Comparison of ENCODE assay signal across 18 cellular contexts in the genomic region with DNA sequence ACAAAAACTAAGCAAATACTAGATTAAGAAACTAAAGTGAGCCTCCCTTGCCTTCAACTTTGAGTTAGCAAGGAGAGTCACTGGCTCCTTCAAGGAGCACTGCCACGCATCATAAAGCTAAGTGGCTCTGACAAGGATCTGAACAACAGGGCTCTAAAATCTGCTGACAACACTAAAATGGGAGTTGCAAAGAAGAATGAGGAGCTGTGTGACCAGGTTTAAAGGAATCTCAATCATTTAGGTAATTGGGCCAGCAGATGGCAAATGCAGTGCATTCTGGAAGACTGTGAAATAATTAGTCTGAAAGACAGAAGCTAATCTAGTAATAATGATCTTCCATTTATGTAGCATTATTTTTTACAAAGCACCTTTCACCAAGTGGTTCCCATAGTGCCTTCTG.
A peak's percentile ranks its signal among the peaks of the same experiment; 100 is the strongest.
DNase-seq lines count a peak whose midpoint lies in the region; ATAC-seq and TF ChIP-seq lines count a peak whose summit lies in the region.
"Had no signal": no experiment of that assay in that cellular context is flagged by ENCODE, and none has a peak within 500 bp of the region (broad histone marks: within the 10 kb centered on the region; RNA-seq: fewer than 3 reads in every experiment).

No MANE protein-coding gene starts in this region.

- TF ChIP-seq CTCF in omental fat pad (IDR thresholded peaks at IDR 0.05): no peak
- no peak for TF ChIP-seq CTCF in esophagus muscularis mucosa (IDR thresholded peaks at IDR 0.05)

- peaks cover 0 to 20% (median 11%) of the 10 kb centered on the region in 4 donors for H3K9me3 ChIP-seq in esophagus muscularis mucosa

- H3K4me3 ChIP-seq in esophagus muscularis mucosa: no peak overlapping the region
- H3K4me3 ChIP-seq: heart left ventricle, stomach had no signal

- H3K27ac Mint-ChIP-seq in activated CD8-positive, alpha-beta T cell treated with anti-CD3 and anti-CD28 coated beads, Interleukin-2, amount 10 ng/mL, durations not matched to agents 7 days and 5 days: no peak overlapping the region
- H3K27ac Mint-ChIP-seq: activated CD4-positive, alpha-beta T cell treated with anti-CD3 and anti-CD28 coated beads for 36 hours; CD4-positive, alpha-beta T cell had no signal

- H3K27ac ChIP-seq in epithelial cell of prostate: peak overlapping the region; percentile 61
- H3K27ac ChIP-seq in esophagus muscularis mucosa (replicated peaks in 1 of 4): no peak overlapping the region
- H3K27ac ChIP-seq: heart left ventricle, stomach had no signal

- WGBS in esophagus muscularis mucosa: 96% methylated on average over 1 of the region's 1 CpG

- POLR2A ChIA-PET in activated CD8-positive, alpha-beta T cell treated with anti-CD3 and anti-CD28 coated beads, Interleukin-2, amount 10 ng/mL, durations not matched to agents 7 days and 5 days (lab: Charles Lee): no interaction called here

- no peaks in the 10 kb centered on the region for H3K36me3 ChIP-seq in esophagus muscularis mucosa
- H3K36me3 ChIP-seq: heart left ventricle, stomach had no signal

- DNase-seq in DMS79 treated with DMSO at 0.1 percent for 48 hours (lab: John Stamatoyannopoulos, UW) (peak; percentile 89), NCI-H524 treated with DMSO at 0.1 percent for 48 hours (lab: John Stamatoyannopoulos, UW) (peak; percentile 8), epithelial cell of prostate (ENCODE audit: low read depth, low spot score) (no peak), omental fat pad (ENCODE audit: low spot score) (no peak), esophagus muscularis mucosa (ENCODE audit: extremely low spot score) (no peak), DMS153 treated with DMSO at 0.1 percent for 48 hours (lab: John Stamatoyannopoulos, UW; ENCODE audit: unreplicated experiment) (no peak)
- DNase-seq in activated CD8-positive, alpha-beta T cell treated with anti-CD3 and anti-CD28 coated beads, Interleukin-2, amount 10 ng/mL, durations not matched to agents 7 days and 5 days: no peak
- DNase-seq: activated CD4-positive, alpha-beta T cell treated with anti-CD3 and anti-CD28 coated beads for 36 hours; activated T-cell treated with anti-CD3 and anti-CD28 coated beads, Interleukin-2, amount 50 U/mL, for 48 hours; anterior cingulate cortex; CD4-positive, alpha-beta T cell; effector CD4-positive, alpha-beta T cell; heart left ventricle; left ventricle myocardium superior; NCI-H2171 treated with DMSO at 0.1 percent for 48 hours; small intestine; stomach had no signal

- H3K9me3 Mint-ChIP-seq in activated CD8-positive, alpha-beta T cell treated with anti-CD3 and anti-CD28 coated beads, Interleukin-2, amount 10 ng/mL, durations not matched to agents 7 days and 5 days (ENCODE audit: insufficient read depth): peaks cover 9% of the 10 kb centered on the region

- H3K27me3 Mint-ChIP-seq in activated CD8-positive, alpha-beta T cell treated with anti-CD3 and anti-CD28 coated beads, Interleukin-2, amount 10 ng/mL, durations not matched to agents 7 days and 5 days (ENCODE audit: low read depth): no peaks in the 10 kb centered on the region
- H3K27me3 Mint-ChIP-seq: activated CD4-positive, alpha-beta T cell treated with anti-CD3 and anti-CD28 coated beads for 36 hours; CD4-positive, alpha-beta T cell had no signal

- TF ChIP-seq EP300 in esophagus muscularis mucosa (IDR thresholded peaks at IDR 0.05): no peak

- no peaks in the 10 kb centered on the region for H3K4me1 ChIP-seq in esophagus muscularis mucosa
- H3K4me1 ChIP-seq: heart left ventricle, stomach had no signal

- TF ChIP-seq POLR2A in esophagus muscularis mucosa (IDR thresholded peaks at IDR 0.05; ENCODE audit: low read depth): no peak

- H3K4me1 Mint-ChIP-seq in activated CD8-positive, alpha-beta T cell treated with anti-CD3 and anti-CD28 coated beads, Interleukin-2, amount 10 ng/mL, durations not matched to agents 7 days and 5 days (ENCODE audit: low read depth): no peaks in the 10 kb centered on the region
- H3K4me1 Mint-ChIP-seq: activated CD4-positive, alpha-beta T cell treated with anti-CD3 and anti-CD28 coated beads for 36 hours had no signal

- no peak overlapping the region for H3K4me3 Mint-ChIP-seq in activated CD8-positive, alpha-beta T cell treated with anti-CD3 and anti-CD28 coated beads, Interleukin-2, amount 10 ng/mL, durations not matched to agents 7 days and 5 days
- H3K4me3 Mint-ChIP-seq: activated CD4-positive, alpha-beta T cell treated with anti-CD3 and anti-CD28 coated beads for 36 hours; CD4-positive, alpha-beta T cell had no signal

- peak; percentile 28 for ATAC-seq in omental fat pad (ENCODE audit: low FRiP score)
- ATAC-seq in activated CD8-positive, alpha-beta T cell treated with anti-CD3 and anti-CD28 coated beads, Interleukin-2, amount 10 ng/mL, durations not matched to agents 7 days and 5 days: no peak
- no peak for ATAC-seq in GM18858 (IDR thresholded peaks at IDR 0.05; ENCODE audit: unreplicated experiment)
- ATAC-seq: activated CD4-positive, alpha-beta T cell treated with anti-CD3 and anti-CD28 coated beads for 36 hours; heart left ventricle; left ventricle myocardium superior had no signal

- no peaks in the 10 kb centered on the region for H3K27me3 ChIP-seq in esophagus muscularis mucosa
- H3K27me3 ChIP-seq: heart left ventricle, stomach had no signal

- intact Hi-C loops in esophagus muscularis mucosa (cut with DNase I): no loop called here

- CTCF ChIA-PET in activated CD8-positive, alpha-beta T cell treated with anti-CD3 and anti-CD28 coated beads, Interleukin-2, amount 10 ng/mL, durations not matched to agents 7 days and 5 days (lab: Charles Lee): no interaction called here

- no peaks in the 10 kb centered on the region for H3K36me3 Mint-ChIP-seq in activated CD8-positive, alpha-beta T cell treated with anti-CD3 and anti-CD28 coated beads, Interleukin-2, amount 10 ng/mL, durations not matched to agents 7 days and 5 days (ENCODE audit: low read depth)

Comparison
In these comparisons a context has a peak if more than half of its experiments do, and no peak if none do; other contexts are left out.
1. DNase-seq: peak in DMS79 treated with DMSO at 0.1 percent for 48 hours (single experiment) and NCI-H524 treated with DMSO at 0.1 percent for 48 hours (single experiment); none in epithelial cell of prostate (single experiment), omental fat pad (single experiment), esophagus muscularis mucosa (single experiment), activated CD8-positive, alpha-beta T cell treated with anti-CD3 and anti-CD28 coated beads, Interleukin-2, amount 10 ng/mL, durations not matched to agents 7 days and 5 days (single experiment) and DMS153 treated with DMSO at 0.1 percent for 48 hours (single experiment).